ENCODE assay signal across 19 cellular contexts in genomic region chr2:217360111-217360510, GRCh38.
DNase-seq lines count a peak whose midpoint lies in the region; ATAC-seq and TF ChIP-seq lines count a peak whose summit lies in the region.
"Had no signal": no experiment of that assay in that cellular context is flagged by ENCODE, and none has a peak within 500 bp of the region (broad histone marks: within the 10 kb centered on the region; RNA-seq: fewer than 3 reads in every experiment).

No MANE protein-coding gene starts in this region.

- H2BK5ac ChIP-seq in trophoblast cell (ENCODE audit: low read depth, low read length, poor library complexity), result peak overlapping the region; percentile 38

- no peak overlapping the region for H3K4ac ChIP-seq in trophoblast cell (ENCODE audit: low read depth, low read length)

- in situ Hi-C loops in mammary epithelial cell (cut with MboI; ENCODE audit: low sequenced_read_pairs in 2 of 2), result loop anchor here in 1 of 2 donors (10.0 kb wide), 1 partner anchor 145 kb away; no protein-coding TSS in a partner anchor

- H3K79me1 ChIP-seq in trophoblast cell (ENCODE audit: low read length), result peaks cover 21% of the 10 kb centered on the region

- H3K27ac ChIP-seq in breast epithelium (peak overlapping the region; percentile 26 to 37), mammary epithelial cell (ENCODE audit: insufficient read depth, low read depth, low read length) (no peak overlapping the region), gastroesophageal sphincter (peak overlapping the region; percentile 51 to 87 (median 84)), trophoblast cell (ENCODE audit: low read depth, low read length) (no peak overlapping the region), uterus (peak overlapping the region; percentile 77 to 87)
- H3K27ac ChIP-seq: C4-2B, colonic mucosa had no signal

- H2BK12ac ChIP-seq in trophoblast cell (ENCODE audit: low read length), result peak overlapping the region; percentile 76

- CTCF ChIA-PET in mammary epithelial cell (lab: Charles Lee; ENCODE audit: low non-redundant PET), result no interaction called here

- WGBS in mammary epithelial cell (ENCODE audit: low coverage, missing lambda C conversion rate), result 3% methylated on average over 2 of the region's 2 CpGs
- 0 to 10% methylated on average over 1 to 2 of the region's 2 CpGs for WGBS in gastroesophageal sphincter (ENCODE audit: low coverage in 1 of 2), 2 donors
- WGBS in trophoblast cell (ENCODE audit: extremely low coverage, insufficient coverage, insufficient read length), result no CpG with 5 or more reads among the region's 2 CpGs

- intact Hi-C loops in breast epithelium (cut with DNase I; ENCODE audit: low total_unique reads) (no loop called here), mammary epithelial cell (cut with micrococcal nuclease) (no loop called here), uterus (cut with DNase I; ENCODE audit: low total_unique reads) (no loop called here), sciatic nerve (cut with DNase I) (no loop called here)

- no peaks in the 10 kb centered on the region for H3K9me3 ChIP-seq in breast epithelium
- H3K9me3 ChIP-seq in mammary epithelial cell (replicated peaks; ENCODE audit: insufficient read depth, low read length), result no peaks in the 10 kb centered on the region
- no peaks in the 10 kb centered on the region for H3K9me3 ChIP-seq in gastroesophageal sphincter
- H3K9me3 ChIP-seq in trophoblast cell (ENCODE audit: insufficient read depth, low read depth, low read length), result no peaks in the 10 kb centered on the region
- no peaks in the 10 kb centered on the region for H3K9me3 ChIP-seq in uterus
- H3K9me3 ChIP-seq: colonic mucosa, Peyer's patch had no signal

- H2AK5ac ChIP-seq in trophoblast cell (ENCODE audit: low read length), result no peak overlapping the region

- dilution Hi-C loops in mammary epithelial cell (cut with HindIII; ENCODE audit: low sequenced_read_pairs), result no loop called here

- no peak overlapping the region for H4K12ac ChIP-seq in trophoblast cell (ENCODE audit: low read depth, low read length)

- H3K4me1 ChIP-seq in breast epithelium (peaks cover 0 to 4% of the 10 kb centered on the region in 2 donors), mammary epithelial cell (ENCODE audit: insufficient read depth, low read length) (peaks cover 11% of the 10 kb centered on the region), gastroesophageal sphincter (peaks cover 28 to 95% (median 56%) of the 10 kb centered on the region in 3 donors), trophoblast cell (ENCODE audit: control insufficient read depth in 1 of 2, insufficient read depth in 2 of 2, low read length in 2 of 2) (peaks cover 13 to 24% of the 10 kb centered on the region in 2 experiments), uterus (peaks cover 11 to 25% of the 10 kb centered on the region in 2 donors)
- H3K4me1 ChIP-seq: colonic mucosa, Peyer's patch had no signal

- no peaks in the 10 kb centered on the region for H4K20me1 ChIP-seq in mammary epithelial cell (ENCODE audit: insufficient read depth, low read length)

- peak overlapping the region; percentile 11 for H3K14ac ChIP-seq in trophoblast cell (ENCODE audit: low read length)

- peak overlapping the region; percentile 9 for H4K8ac ChIP-seq in trophoblast cell (ENCODE audit: low read depth, low read length)

- no peak for TF ChIP-seq EP300 in gastroesophageal sphincter (IDR thresholded peaks at IDR 0.05)

- H3K4me3 ChIP-seq in breast epithelium (no peak overlapping the region), mammary epithelial cell (replicated peaks in 1 of 3; ENCODE audit: insufficient read depth in 1 of 3, low read depth in 2 of 3, low read length in 3 of 3) (no peak overlapping the region), gastroesophageal sphincter (no peak overlapping the region), trophoblast cell (ENCODE audit: low read depth, low read length) (no peak overlapping the region), uterus (no peak overlapping the region)
- H3K4me3 ChIP-seq: colonic mucosa, Peyer's patch had no signal

- no peaks in the 10 kb centered on the region for H3K36me3 ChIP-seq in breast epithelium
- H3K36me3 ChIP-seq in mammary epithelial cell (ENCODE audit: insufficient read depth, low read length), result no peaks in the 10 kb centered on the region
- H3K36me3 ChIP-seq in gastroesophageal sphincter, result no peaks in the 10 kb centered on the region
- no peaks in the 10 kb centered on the region for H3K36me3 ChIP-seq in trophoblast cell (ENCODE audit: control insufficient read depth in 1 of 2, insufficient read depth in 2 of 2, low read length in 2 of 2)
- no peaks in the 10 kb centered on the region for H3K36me3 ChIP-seq in uterus
- H3K36me3 ChIP-seq: colonic mucosa, Peyer's patch had no signal

- TF ChIP-seq POLR2A in breast epithelium (IDR thresholded peaks at IDR 0.05), result no peak
- TF ChIP-seq POLR2A in gastroesophageal sphincter (IDR thresholded peaks at IDR 0.05), result no peak
- TF ChIP-seq POLR2A in uterus (IDR thresholded peaks at IDR 0.05), result no peak

- peak overlapping the region; percentile 72 for H4K91ac ChIP-seq in trophoblast cell (ENCODE audit: low read depth, low read length)

- ATAC-seq in gastroesophageal sphincter (no peak), sciatic nerve (no peak)

- H3K27me3 ChIP-seq in breast epithelium, result no peaks in the 10 kb centered on the region
- H3K27me3 ChIP-seq in mammary epithelial cell (ENCODE audit: insufficient read depth, low read length), result no peaks in the 10 kb centered on the region
- no peaks in the 10 kb centered on the region for H3K27me3 ChIP-seq in gastroesophageal sphincter
- no peaks in the 10 kb centered on the region for H3K27me3 ChIP-seq in trophoblast cell (ENCODE audit: insufficient read depth, low read length)
- H3K27me3 ChIP-seq in uterus, result no peaks in the 10 kb centered on the region
- H3K27me3 ChIP-seq: colonic mucosa, Peyer's patch had no signal

- no peak overlapping the region for H3K9ac ChIP-seq in mammary epithelial cell (ENCODE audit: insufficient read depth, low read length)
- H3K9ac ChIP-seq in trophoblast cell (ENCODE audit: low read length), result no peak overlapping the region

- H2BK120ac ChIP-seq in trophoblast cell (ENCODE audit: insufficient read depth, low read length, poor library complexity), result peak overlapping the region; percentile 44

- H3K79me2 ChIP-seq in mammary epithelial cell (ENCODE audit: insufficient read depth, low read length) (no peaks in the 10 kb centered on the region), trophoblast cell (ENCODE audit: control insufficient read depth, insufficient read depth, low read length, poor library complexity) (peaks cover 2% of the 10 kb centered on the region)

- H3K4me2 ChIP-seq in mammary epithelial cell (ENCODE audit: insufficient read depth, low read depth, low read length), result no peak overlapping the region
- no peak overlapping the region for H3K4me2 ChIP-seq in trophoblast cell (ENCODE audit: low read length)

- no peak overlapping the region for H3K23ac ChIP-seq in trophoblast cell (ENCODE audit: low read length)

- no peak overlapping the region for H3K18ac ChIP-seq in trophoblast cell (ENCODE audit: low read length)

- H2AFZ ChIP-seq in mammary epithelial cell (ENCODE audit: low read depth, low read length) (no peak overlapping the region), trophoblast cell (ENCODE audit: insufficient read depth, low read length, poor library complexity) (no peak overlapping the region)

- TF ChIP-seq CTCF in breast epithelium (IDR thresholded peaks at IDR 0.05), result no peak
- no peak for TF ChIP-seq CTCF in mammary epithelial cell (conservative IDR thresholded peaks at IDR 0.05 in 1 of 2, IDR thresholded peaks at IDR 0.05 in 1 of 2; ENCODE audit: extremely low read depth in 1 of 2, insufficient read depth in 1 of 2, low read depth in 1 of 2, low read length in 2 of 2)
- no peak for TF ChIP-seq CTCF in gastroesophageal sphincter (IDR thresholded peaks at IDR 0.05)
- TF ChIP-seq CTCF in uterus (IDR thresholded peaks at IDR 0.05), result no peak

- DNase-seq in breast epithelium (ENCODE audit: low spot score in 2 of 2) (peak in 1 of 2 donors; percentile 29), mammary epithelial cell (no peak), trophoblast cell (no peak), uterus (no peak), NCI-H748 (lab: John Stamatoyannopoulos, UW; ENCODE audit: unreplicated experiment) (no peak), RKO (ENCODE audit: low spot score) (no peak), sciatic nerve (ENCODE audit: low spot score) (no peak)
- DNase-seq: activated CD4-positive, CD25-positive, alpha-beta regulatory T cell treated with anti-CD3 and anti-CD28 coated beads, Interleukin-2, amount 50 U/mL, for 72 hours; activated naive CD8-positive, alpha-beta T cell treated with anti-CD3 and anti-CD28 coated beads for 36 hours; colonic mucosa; H7; islet precursor cell; MM.1S; NCI-H1436 treated with DMSO at 0.1 percent for 48 hours; NCI-H2171 treated with DMSO at 0.1 percent for 48 hours; NCI-H82; Peyer's patch had no signal

- BruUV-seq in mammary epithelial cell (replicated peaks; lab: Mats Ljungman, UMichigan), result no TSS peak

Comparison
In these comparisons a context has a peak if more than half of its experiments do, and no peak if none do; other contexts are left out.
1. H3K27ac ChIP-seq: peak in breast epithelium (2 of 2), gastroesophageal sphincter (4 of 4) and uterus (2 of 2); none in mammary epithelial cell (single experiment) and trophoblast cell (single experiment).